Comparison of ENCODE assay signal across 15 cellular contexts in the genomic region with DNA sequence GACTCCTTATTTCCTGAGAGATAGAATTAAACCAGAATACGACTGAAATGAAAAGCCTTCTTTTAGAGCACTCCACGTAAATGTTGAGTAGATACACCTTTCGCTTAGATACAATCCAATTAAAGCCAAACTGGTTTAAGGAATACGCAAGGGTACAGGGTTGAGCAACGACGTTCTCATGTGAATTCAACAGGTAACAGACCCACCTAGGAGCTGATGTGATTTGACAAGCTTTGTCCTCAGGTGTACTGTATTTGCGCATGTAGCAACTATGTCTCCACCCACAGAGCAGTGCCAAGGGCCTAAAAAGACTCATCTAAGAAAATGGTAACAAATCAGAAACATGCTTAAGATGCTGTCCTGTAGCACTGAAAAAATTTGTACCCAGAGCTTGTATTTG.
DNase-seq lines count a peak whose midpoint lies in the region; ATAC-seq, FAIRE-seq and TF ChIP-seq lines count a peak whose summit lies in the region.
"Had no signal": no experiment of that assay in that cellular context is flagged by ENCODE, and none has a peak within 500 bp of the region (broad histone marks: within the 10 kb centered on the region; RNA-seq: fewer than 3 reads in every experiment).

No MANE protein-coding gene starts in this region.

- POLR2A ChIA-PET in activated CD4-positive, alpha-beta T cell treated with anti-CD3 and anti-CD28 coated beads for 36 hours (lab: Charles Lee) = no interaction called here

- no peak overlapping the region for H3K4me3 ChIP-seq in GM23338
- no peak overlapping the region for H3K4me3 ChIP-seq in RWPE2 (ENCODE audit: severe bottlenecking)
- peak overlapping the region in 1 of 3 experiments; percentile 23 for H3K4me3 ChIP-seq in keratinocyte (ENCODE audit: control insufficient read depth in 2 of 3, extremely low read depth in 1 of 3, insufficient read depth in 2 of 3, low read depth in 1 of 3, low read length in 3 of 3)
- H3K4me3 ChIP-seq: BLaER1 treated with 17β-estradiol and CSF1 and Interleukin-3, amounts not matched to agents 10 nM and 100 nM; HAP-1 had no signal

- H3K4me3 Mint-ChIP-seq in GM23338 = no peak overlapping the region
- no peak overlapping the region for H3K4me3 Mint-ChIP-seq in type B pancreatic cell
- H3K4me3 Mint-ChIP-seq in activated CD4-positive, alpha-beta T cell treated with anti-CD3 and anti-CD28 coated beads for 36 hours = no peak overlapping the region
- no peak overlapping the region for H3K4me3 Mint-ChIP-seq in activated T-helper 17 cell treated with anti-CD3 and anti-CD28 coated beads, Interleukin-2, amount 50 U/mL, for 72 hours
- H3K4me3 Mint-ChIP-seq: CD4-positive, CD25-positive, alpha-beta regulatory T cell; IgD-negative memory B cell had no signal

- H3K9ac ChIP-seq in keratinocyte (ENCODE audit: control insufficient read depth, extremely low read depth, insufficient read depth, low read length) = peak overlapping the region; percentile 3
- H3K9ac ChIP-seq: BLaER1 treated with 17β-estradiol and CSF1 and Interleukin-3, amounts not matched to agents 10 nM and 100 nM had no signal

- H4K20me1 ChIP-seq in GM23338 (replicated peaks; ENCODE audit: insufficient read depth) (no peaks in the 10 kb centered on the region), keratinocyte (ENCODE audit: control insufficient read depth, extremely low read depth, insufficient read depth, low read length) (no peaks in the 10 kb centered on the region)
- H4K20me1 ChIP-seq: BLaER1 treated with 17β-estradiol and CSF1 and Interleukin-3, amounts not matched to agents 10 nM and 100 nM had no signal

- H3F3A ChIP-seq in GM23338 (replicated peaks; ENCODE audit: low read depth) = no peaks in the 10 kb centered on the region

- dilution Hi-C loops in keratinocyte (cut with MboI; ENCODE audit: extremely low pct_ligation_motif_present, low sequenced_read_pairs) = no loop called here

- H3K79me2 ChIP-seq in GM23338 (replicated peaks; ENCODE audit: insufficient read depth) (no peaks in the 10 kb centered on the region), keratinocyte (ENCODE audit: control insufficient read depth, insufficient read depth, low read length) (no peaks in the 10 kb centered on the region)

- peak overlapping the region; percentile 15; the same call in 1 of the 2 replicates for H2AFZ ChIP-seq in GM23338
- H2AFZ ChIP-seq in keratinocyte (ENCODE audit: control insufficient read depth, low read length) = peak overlapping the region; percentile 84

- H3K9me3 ChIP-seq in RWPE2 (ENCODE audit: severe bottlenecking) (no peaks in the 10 kb centered on the region), keratinocyte (ENCODE audit: control insufficient read depth, low read depth, low read length) (no peaks in the 10 kb centered on the region)
- H3K9me3 ChIP-seq: BLaER1 treated with 17β-estradiol and CSF1 and Interleukin-3, amounts not matched to agents 10 nM and 100 nM; HAP-1 had no signal

- no peak overlapping the region for H3K27ac Mint-ChIP-seq in GM23338
- peak overlapping the region; percentile 84 for H3K27ac Mint-ChIP-seq in type B pancreatic cell
- no peak overlapping the region for H3K27ac Mint-ChIP-seq in activated CD4-positive, alpha-beta T cell treated with anti-CD3 and anti-CD28 coated beads for 36 hours
- H3K27ac Mint-ChIP-seq in activated T-helper 17 cell treated with anti-CD3 and anti-CD28 coated beads, Interleukin-2, amount 50 U/mL, for 72 hours = no peak overlapping the region
- H3K27ac Mint-ChIP-seq: CD4-positive, CD25-positive, alpha-beta regulatory T cell; IgD-negative memory B cell had no signal

- H3K27ac ChIP-seq in GM23338 (ENCODE audit: low read depth) (no peak overlapping the region), RWPE2 (ENCODE audit: poor library complexity, severe bottlenecking) (peak overlapping the region; percentile 26), keratinocyte (ENCODE audit: control insufficient read depth, insufficient read depth, low read length) (peak overlapping the region; percentile 22)
- H3K27ac ChIP-seq: BLaER1 treated with 17β-estradiol and CSF1 and Interleukin-3, amounts not matched to agents 10 nM and 100 nM had no signal

- H3K9me3 Mint-ChIP-seq in GM23338 (no peaks in the 10 kb centered on the region; the same call in 2 of the 3 replicates), type B pancreatic cell (peaks cover 8% of the 10 kb centered on the region)
- H3K9me3 Mint-ChIP-seq in activated CD4-positive, alpha-beta T cell treated with anti-CD3 and anti-CD28 coated beads for 36 hours (ENCODE audit: low read depth) = no peaks in the 10 kb centered on the region
- no peaks in the 10 kb centered on the region for H3K9me3 Mint-ChIP-seq in activated T-helper 17 cell treated with anti-CD3 and anti-CD28 coated beads, Interleukin-2, amount 50 U/mL, for 72 hours

- H3K4me1 Mint-ChIP-seq in GM23338 (peaks cover 8% of the 10 kb centered on the region), type B pancreatic cell (ENCODE audit: unreplicated experiment) (peaks cover 7% of the 10 kb centered on the region)
- H3K4me1 Mint-ChIP-seq in activated CD4-positive, alpha-beta T cell treated with anti-CD3 and anti-CD28 coated beads for 36 hours = peaks cover 6% of the 10 kb centered on the region
- H3K4me1 Mint-ChIP-seq in activated T-helper 17 cell treated with anti-CD3 and anti-CD28 coated beads, Interleukin-2, amount 50 U/mL, for 72 hours = peaks cover 7% of the 10 kb centered on the region
- H3K4me1 Mint-ChIP-seq: IgD-negative memory B cell had no signal

- H3K4me2 ChIP-seq in GM23338 = no peak overlapping the region
- peak overlapping the region; percentile 52 for H3K4me2 ChIP-seq in keratinocyte (ENCODE audit: control insufficient read depth, extremely low read depth, insufficient read depth, low read depth, low read length)
- H3K4me2 ChIP-seq: BLaER1 treated with 17β-estradiol and CSF1 and Interleukin-3, amounts not matched to agents 10 nM and 100 nM had no signal

- H3K27me3 ChIP-seq in GM23338 (ENCODE audit: insufficient read depth) = no peaks in the 10 kb centered on the region
- H3K27me3 ChIP-seq in RWPE2 (ENCODE audit: insufficient read depth, poor library complexity, severe bottlenecking) = no peaks in the 10 kb centered on the region
- no peaks in the 10 kb centered on the region for H3K27me3 ChIP-seq in keratinocyte (ENCODE audit: control insufficient read depth, extremely low read depth, insufficient read depth, low read length)
- H3K27me3 ChIP-seq: BLaER1 treated with 17β-estradiol and CSF1 and Interleukin-3, amounts not matched to agents 10 nM and 100 nM had no signal

- DNase-seq in GM23338 (ENCODE audit: low spot score) (no peak), RWPE2 (ENCODE audit: low spot score) (no peak), keratinocyte (ENCODE audit: low read depth, low spot score) (no peak), type B pancreatic cell (ENCODE audit: extremely low spot score, unreplicated experiment) (no peak)
- DNase-seq in activated CD4-positive, alpha-beta T cell treated with anti-CD3 and anti-CD28 coated beads for 36 hours = no peak
- DNase-seq: ACHN; Calu3; CD4-positive, CD25-positive, alpha-beta regulatory T cell; DMS 273 treated with DMSO at 0.1 percent for 48 hours; GOT3 had no signal

- peaks cover 3% of the 10 kb centered on the region for H3K27me3 Mint-ChIP-seq in GM23338 (ENCODE audit: insufficient read depth, low read depth, poor library complexity)
- H3K27me3 Mint-ChIP-seq in type B pancreatic cell = peaks cover 16% of the 10 kb centered on the region
- peaks cover 7% of the 10 kb centered on the region for H3K27me3 Mint-ChIP-seq in activated CD4-positive, alpha-beta T cell treated with anti-CD3 and anti-CD28 coated beads for 36 hours
- H3K27me3 Mint-ChIP-seq in activated T-helper 17 cell treated with anti-CD3 and anti-CD28 coated beads, Interleukin-2, amount 50 U/mL, for 72 hours = no peaks in the 10 kb centered on the region
- H3K27me3 Mint-ChIP-seq: IgD-negative memory B cell had no signal

- H3K36me3 Mint-ChIP-seq in GM23338 (ENCODE audit: low read depth) (no peaks in the 10 kb centered on the region), type B pancreatic cell (no peaks in the 10 kb centered on the region)
- no peaks in the 10 kb centered on the region for H3K36me3 Mint-ChIP-seq in activated CD4-positive, alpha-beta T cell treated with anti-CD3 and anti-CD28 coated beads for 36 hours (ENCODE audit: low read depth)
- H3K36me3 Mint-ChIP-seq in activated T-helper 17 cell treated with anti-CD3 and anti-CD28 coated beads, Interleukin-2, amount 50 U/mL, for 72 hours (ENCODE audit: low read depth) = no peaks in the 10 kb centered on the region
- H3K36me3 Mint-ChIP-seq: CD4-positive, CD25-positive, alpha-beta regulatory T cell; IgD-negative memory B cell had no signal

- ATAC-seq in GM23338 (no peak), RWPE2 (ENCODE audit: low read depth) (no peak), SK-N-SH treated with all-trans-retinoic acid at 6 μM for 48 hours (no peak)
- ATAC-seq in activated CD4-positive, alpha-beta T cell treated with anti-CD3 and anti-CD28 coated beads for 36 hours = no peak
- ATAC-seq in activated T-helper 17 cell treated with anti-CD3 and anti-CD28 coated beads, Interleukin-2, amount 50 U/mL, for 72 hours (replicated peaks) = no peak

- CTCF ChIA-PET in activated CD4-positive, alpha-beta T cell treated with anti-CD3 and anti-CD28 coated beads for 36 hours (lab: Charles Lee) = no interaction called here

- no peaks in the 10 kb centered on the region for H3K4me1 ChIP-seq in GM23338 (ENCODE audit: insufficient read depth)
- H3K4me1 ChIP-seq in RWPE2 (ENCODE audit: insufficient read depth, poor library complexity, severe bottlenecking) = peaks cover 9% of the 10 kb centered on the region
- peaks cover 5% of the 10 kb centered on the region for H3K4me1 ChIP-seq in keratinocyte (ENCODE audit: control insufficient read depth, extremely low read depth, insufficient read depth, low read length)
- H3K4me1 ChIP-seq: HAP-1 had no signal

- H3K9me1 ChIP-seq in keratinocyte (ENCODE audit: control insufficient read depth, extremely low read depth, insufficient read depth, low read length) = no peaks in the 10 kb centered on the region

- TF ChIP-seq CTCF in GM23338 (conservative IDR thresholded peaks at IDR 0.05; ENCODE audit: low read depth in 2 of 2) (no peak), RWPE2 (IDR thresholded peaks at IDR 0.05; ENCODE audit: poor library complexity, severe bottlenecking) (no peak), keratinocyte (optimal IDR thresholded peaks at IDR 0.05 in 1 of 3, IDR thresholded peaks at IDR 0.05 in 1 of 3, conservative IDR thresholded peaks at IDR 0.05 in 1 of 3; ENCODE audit: extremely low read depth in 1 of 3, insufficient read depth in 2 of 3, low read length in 3 of 3) (no peak), type B pancreatic cell (conservative IDR thresholded peaks at IDR 0.05) (no peak)

- peak; percentile 77 for FAIRE-seq in keratinocyte (lab: Jason Lieb, UNC)

- intact Hi-C loops in activated CD4-positive, alpha-beta T cell treated with anti-CD3 and anti-CD28 coated beads for 36 hours (cut with DNase I, micrococcal nuclease) = no loop called here

- H3K36me3 ChIP-seq in GM23338 (ENCODE audit: insufficient read depth) = no peaks in the 10 kb centered on the region
- no peaks in the 10 kb centered on the region for H3K36me3 ChIP-seq in RWPE2 (ENCODE audit: low read depth)
- H3K36me3 ChIP-seq in keratinocyte (ENCODE audit: control insufficient read depth in 2 of 2, extremely low read depth in 1 of 2, insufficient read depth in 2 of 2, low read length in 2 of 2) = no peaks in the 10 kb centered on the region
- H3K36me3 ChIP-seq: BLaER1 treated with 17β-estradiol and CSF1 and Interleukin-3, amounts not matched to agents 10 nM and 100 nM; HAP-1 had no signal

- no peaks in the 10 kb centered on the region for H3K9me2 ChIP-seq in GM23338 (ENCODE audit: insufficient read depth)
